15 cellular contexts compared by ENCODE assay signal in the genomic region with DNA sequence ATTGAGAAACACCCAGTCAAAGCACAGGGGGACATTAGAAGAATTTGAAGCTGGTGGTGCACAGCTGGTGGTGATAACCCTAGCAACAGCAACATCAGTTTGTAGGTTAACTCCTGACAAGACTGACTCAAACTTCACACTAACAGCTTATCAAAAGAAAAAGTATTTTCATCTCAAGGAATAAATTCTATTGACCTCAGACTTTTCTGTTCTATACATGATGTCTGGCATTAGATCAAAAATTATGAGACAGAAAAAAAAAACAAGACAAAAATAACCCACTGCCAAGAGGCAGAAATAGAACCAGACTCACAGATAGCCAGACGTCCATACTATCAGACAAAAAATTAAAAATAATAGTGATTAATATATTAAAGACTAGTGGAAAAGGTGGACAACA.
DNase-seq lines count a peak whose midpoint lies in the region; ATAC-seq and TF ChIP-seq lines count a peak whose summit lies in the region.
"Had no signal": no experiment of that assay in that cellular context is flagged by ENCODE, and none has a peak within 500 bp of the region (broad histone marks: within the 10 kb centered on the region; RNA-seq: fewer than 3 reads in every experiment).

No MANE protein-coding gene starts in this region.

- H3K79me2 ChIP-seq in hepatocyte = no peaks in the 10 kb centered on the region

- H3K27ac ChIP-seq in HEK293 (ENCODE audit: extremely low read depth, low read depth, low read length) = no peak overlapping the region
- H3K27ac ChIP-seq in brain microvascular endothelial cell = peak overlapping the region; percentile 18
- H3K27ac ChIP-seq in hepatocyte = peak overlapping the region; percentile 90
- H3K27ac ChIP-seq: BLaER1 treated with 17β-estradiol and CSF1 and Interleukin-3, amounts not matched to agents 10 nM and 100 nM had no signal

- no peak overlapping the region for H2AFZ ChIP-seq in hepatocyte
- H2AFZ ChIP-seq: GM23338 had no signal

- WGBS in hepatocyte (ENCODE audit: low lambda C conversion rate, missing lambda C conversion rate) = 76% methylated on average over 1 of the region's 1 CpG

- CTCF ChIA-PET in HEK293 (lab: Yijun Ruan, JAX) = interaction anchor here (0.7 kb wide), 1 partner anchor 306 kb away, joined by 3 read pairs; no protein-coding TSS in a partner anchor

- H3K9me2 ChIP-seq in hepatocyte (replicated peaks; ENCODE audit: insufficient read depth) = no peaks in the 10 kb centered on the region

- H3K36me3 ChIP-seq in HEK293 (ENCODE audit: control insufficient read depth in 2 of 2, insufficient read depth in 1 of 2, low read length in 2 of 2) (no peaks in the 10 kb centered on the region), brain microvascular endothelial cell (replicated peaks) (no peaks in the 10 kb centered on the region), hepatocyte (replicated peaks; ENCODE audit: insufficient read depth, low read depth) (no peaks in the 10 kb centered on the region)
- H3K36me3 ChIP-seq: BLaER1 treated with 17β-estradiol and CSF1 and Interleukin-3, amounts not matched to agents 10 nM and 100 nM had no signal

- POLR2A ChIA-PET in HEK293 (lab: Yijun Ruan, JAX) = no interaction called here

- H3K9me3 ChIP-seq in HEK293 (ENCODE audit: control insufficient read depth, insufficient read depth, low read depth, low read length) (no peaks in the 10 kb centered on the region), hepatocyte (ENCODE audit: low read depth) (no peaks in the 10 kb centered on the region)

- no peaks in the 10 kb centered on the region for H3K27me3 ChIP-seq in brain microvascular endothelial cell (replicated peaks)
- H3K27me3 ChIP-seq in hepatocyte = no peaks in the 10 kb centered on the region

- H3K4me2 ChIP-seq in hepatocyte = no peak overlapping the region
- H3K4me2 ChIP-seq: BLaER1 treated with 17β-estradiol and CSF1 and Interleukin-3, amounts not matched to agents 10 nM and 100 nM; GM23338 had no signal

- TF ChIP-seq CTCF in HEK293 (tag by site-specific recombination; IDR thresholded peaks at IDR 0.05) (no peak), brain microvascular endothelial cell (IDR thresholded peaks at IDR 0.05; ENCODE audit: low read depth, low read length, missing control alignments) (no peak), hepatocyte (IDR thresholded peaks at IDR 0.05; ENCODE audit: poor library complexity) (no peak)

- H3K4me1 ChIP-seq in HEK293 (ENCODE audit: control insufficient read depth, insufficient read depth, low read length) (peaks cover 13% of the 10 kb centered on the region), hepatocyte (ENCODE audit: insufficient read depth) (peaks cover 28% of the 10 kb centered on the region)

- H4K20me1 ChIP-seq in hepatocyte (ENCODE audit: insufficient read depth, poor library complexity, severe bottlenecking) = no peaks in the 10 kb centered on the region
- H4K20me1 ChIP-seq: BLaER1 treated with 17β-estradiol and CSF1 and Interleukin-3, amounts not matched to agents 10 nM and 100 nM had no signal

- in situ Hi-C loops in brain microvascular endothelial cell (cut with HindIII; ENCODE audit: low pct_ligation_motif_present, low sequenced_read_pairs) = no loop called here

- ATAC-seq in HG03196 (IDR thresholded peaks at IDR 0.05; ENCODE audit: unreplicated experiment) = no peak
- ATAC-seq: CD8-positive, alpha-beta T cell; GM23338 had no signal

- H3K4me3 ChIP-seq in HEK293 (ENCODE audit: low read depth, low read length) = no peak overlapping the region
- H3K4me3 ChIP-seq in brain microvascular endothelial cell (ENCODE audit: low read depth, low read length) = no peak overlapping the region
- no peak overlapping the region for H3K4me3 ChIP-seq in hepatocyte
- H3K4me3 ChIP-seq: BLaER1 treated with 17β-estradiol and CSF1 and Interleukin-3, amounts not matched to agents 10 nM and 100 nM; GM23338 had no signal

- DNase-seq in brain microvascular endothelial cell (peak; percentile 40), hepatocyte (ENCODE audit: low spot score) (no peak), NCI-H1417 (lab: John Stamatoyannopoulos, UW) (no peak), OCI-M1 (lab: John Stamatoyannopoulos, UW) (no peak), T1000 (lab: John Stamatoyannopoulos, UW) (no peak)
- DNase-seq: 8988T; Calu3; CD8-positive, alpha-beta T cell; DMS79 treated with DMSO at 0.1 percent for 48 hours; GF-D8; HCEC 1CT had no signal

TF ChIP-seq in HEK293, 187 proteins besides CTCF, POLR2A, EP300 and RAD21:
- TF ChIP-seq, protein P1, sequence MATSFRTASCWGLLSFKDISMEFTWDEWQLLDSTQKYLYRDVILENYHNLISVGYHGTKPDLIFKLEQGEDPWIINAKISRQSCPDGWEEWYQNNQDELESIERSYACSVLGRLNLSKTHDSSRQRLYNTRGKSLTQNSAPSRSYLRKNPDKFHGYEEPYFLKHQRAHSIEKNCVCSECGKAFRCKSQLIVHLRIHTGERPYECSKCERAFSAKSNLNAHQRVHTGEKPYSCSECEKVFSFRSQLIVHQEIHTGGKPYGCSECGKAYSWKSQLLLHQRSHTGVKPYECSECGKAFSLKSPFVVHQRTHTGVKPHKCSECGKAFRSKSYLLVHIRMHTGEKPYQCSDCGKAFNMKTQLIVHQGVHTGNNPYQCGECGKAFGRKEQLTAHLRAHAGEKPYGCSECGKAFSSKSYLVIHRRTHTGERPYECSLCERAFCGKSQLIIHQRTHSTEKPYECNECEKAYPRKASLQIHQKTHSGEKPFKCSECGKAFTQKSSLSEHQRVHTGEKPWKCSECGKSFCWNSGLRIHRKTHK (tag by site-specific recombination; IDR thresholded peaks at IDR 0.05) = peak; percentile 70
- no peak for TF ChIP-seq ZNF18 (tag by site-specific recombination; IDR thresholded peaks at IDR 0.05)
